In genomic region chr14:64706119-64706465, GRCh38 we compare ENCODE assay signal across 10 cellular contexts. TPM values are rescaled to one million over a fixed set of nuclear protein-coding genes. Genes with fewer than 3 reads are reported as not detected.
DNase-seq lines count a peak whose midpoint lies in the region; ATAC-seq and TF ChIP-seq lines count a peak whose summit lies in the region.
"Had no signal": no experiment of that assay in that cellular context is flagged by ENCODE, and none has a peak within 500 bp of the region (broad histone marks: within the 10 kb centered on the region; RNA-seq: fewer than 3 reads in every experiment).

No MANE protein-coding gene starts in this region.

- H4K5ac ChIP-seq in IMR-90 (ENCODE audit: low read depth, low read length) = no peak overlapping the region

- H3K36me3 Mint-ChIP-seq in natural killer cell treated with Interleukin-12 subunit alpha and Interleukin-12 subunit beta and Interleukin-15 and Interleukin-18, amount 100 ng/mL, for 72 hours = no peaks in the 10 kb centered on the region
- H3K36me3 Mint-ChIP-seq: memory B cell had no signal

- no peak overlapping the region for H2BK20ac ChIP-seq in IMR-90 (ENCODE audit: low read depth, low read length)

- CTCF ChIA-PET in IMR-90 (lab: Yijun Ruan, JAX) = no interaction called here

- dilution Hi-C loops in IMR-90 (cut with HindIII; ENCODE audit: low sequenced_read_pairs, unreplicated experiment) = no loop called here

- intact Hi-C loops in IMR-90 (cut with micrococcal nuclease) = loop anchor here (2.0 kb wide), 1 partner anchor 53 kb away; no protein-coding TSS in a partner anchor

- in situ Hi-C loops in IMR-90 (cut with MboI; ENCODE audit: low sequenced_read_pairs) = no loop called here

- no peak overlapping the region for H2BK15ac ChIP-seq in IMR-90 (ENCODE audit: low read depth, low read length)

- no peak overlapping the region for H3K18ac ChIP-seq in IMR-90 (ENCODE audit: low read depth, low read length)

- H3K27ac ChIP-seq in 22Rv1 (peak overlapping the region; percentile 83; the same call in 1 of the 2 replicates), IMR-90 (ENCODE audit: insufficient read depth, low read length) (no peak overlapping the region), ectodermal cell (ENCODE audit: insufficient read depth, low read depth, low read length, poor library complexity, severe bottlenecking) (peak overlapping the region; percentile 82)

- peaks cover 11% of the 10 kb centered on the region for H3K9me1 ChIP-seq in IMR-90 (ENCODE audit: insufficient read depth, low read length)

- H2AK5ac ChIP-seq in IMR-90 (ENCODE audit: low read depth, low read length) = no peak overlapping the region

- TF ChIP-seq RAD21 in IMR-90 (IDR thresholded peaks at IDR 0.05; ENCODE audit: low read length) = no peak

- H2AFZ ChIP-seq in IMR-90 (replicated peaks; ENCODE audit: low read length, poor library complexity) = no peak overlapping the region

- H3K56ac ChIP-seq in IMR-90 (ENCODE audit: extremely low read depth, insufficient read depth, low read length) = no peak overlapping the region

- TF ChIP-seq CTCF in 22Rv1 (IDR thresholded peaks at IDR 0.05) (no peak), IMR-90 (conservative IDR thresholded peaks at IDR 0.05; ENCODE audit: low read depth, low read length) (no peak)

- no peak for DNase-seq in IMR-90
- DNase-seq in natural killer cell treated with Interleukin-12 subunit alpha and Interleukin-12 subunit beta and Interleukin-15 and Interleukin-18, amount 100 ng/mL, for 72 hours (ENCODE audit: low spot score) = no peak
- no peak for DNase-seq in dermis blood vessel endothelial cell
- no peak for DNase-seq in SIG-M5 treated with dmso at 0.1 percent for 504 hours (lab: John Stamatoyannopoulos, UW; ENCODE audit: unreplicated experiment)
- no peak for DNase-seq in activated CD4-positive, alpha-beta T cell treated with anti-CD3 and anti-CD28 coated beads for 4 hours
- DNase-seq in NCI-H2196 treated with DMSO at 0.1 percent for 48 hours (lab: John Stamatoyannopoulos, UW; ENCODE audit: unreplicated experiment) = no peak
- DNase-seq: stimulated activated naive CD8-positive, alpha-beta T cell treated with anti-CD3 and anti-CD28 coated beads, Interleukin-15, amount 100 ng/mL, for 72 hours had no signal

- no peak overlapping the region; the same call in 1 of the 2 replicates for H3K4me2 ChIP-seq in IMR-90 (ENCODE audit: low read depth, low read length)

- TF ChIP-seq POLR2A in IMR-90 (IDR thresholded peaks at IDR 0.05; ENCODE audit: low read depth, low read length) = no peak

- no TSS peak for BruUV-seq in IMR-90 (replicated peaks; lab: Mats Ljungman, UMichigan)

- no peaks in the 10 kb centered on the region for H3K9me3 ChIP-seq in IMR-90 (ENCODE audit: control insufficient read depth, insufficient read depth, low read length)
- H3K9me3 ChIP-seq in ectodermal cell (ENCODE audit: control insufficient read depth, low read length) = no peaks in the 10 kb centered on the region

- H4K8ac ChIP-seq in IMR-90 (ENCODE audit: low read depth in 2 of 2, low read length in 2 of 2) = no peak overlapping the region

- ATAC-seq in IMR-90 (ENCODE audit: low read depth) = no peak
- no peak for ATAC-seq in natural killer cell treated with Interleukin-12 subunit alpha and Interleukin-12 subunit beta and Interleukin-15 and Interleukin-18, amount 100 ng/mL, for 72 hours
- ATAC-seq: stimulated activated naive CD8-positive, alpha-beta T cell treated with anti-CD3 and anti-CD28 coated beads, Interleukin-15, amount 100 ng/mL, for 72 hours had no signal

- H4K20me1 ChIP-seq in IMR-90 (ENCODE audit: insufficient read depth, low read length) = peaks cover 26% of the 10 kb centered on the region

- H3K14ac ChIP-seq in IMR-90 (replicated peaks; ENCODE audit: low read depth, low read length) = no peak overlapping the region

- peaks cover 8 to 45% of the 10 kb centered on the region in 2 experiments; a peak in 3 of 4 replicates for H3K79me1 ChIP-seq in IMR-90 (ENCODE audit: low read depth in 1 of 2, low read length in 2 of 2)

- no peaks in the 10 kb centered on the region for H3K27me3 Mint-ChIP-seq in natural killer cell treated with Interleukin-12 subunit alpha and Interleukin-12 subunit beta and Interleukin-15 and Interleukin-18, amount 100 ng/mL, for 72 hours

- H3K23ac ChIP-seq in IMR-90 (ENCODE audit: low read depth, low read length) = 0 out of 2 replicates have a peak overlapping the region, but pooled peaks have one; percentile 31

- POLR2A ChIA-PET in IMR-90 (lab: Charles Lee; ENCODE audit: unreplicated experiment) = no interaction called here

- no peak overlapping the region for H4K91ac ChIP-seq in IMR-90 (ENCODE audit: insufficient read depth, low read depth, low read length)

- H3K4me1 Mint-ChIP-seq in natural killer cell treated with Interleukin-12 subunit alpha and Interleukin-12 subunit beta and Interleukin-15 and Interleukin-18, amount 100 ng/mL, for 72 hours (ENCODE audit: low read depth in 2 of 2) = peaks cover 61 to 71% of the 10 kb centered on the region in 2 donors

- H2BK5ac ChIP-seq in IMR-90 (ENCODE audit: low read depth, low read length, poor library complexity, severe bottlenecking) = no peak overlapping the region

- peaks cover 13% of the 10 kb centered on the region; the same call in 1 of the 2 replicates for H3K4me1 ChIP-seq in IMR-90 (ENCODE audit: control insufficient read depth, insufficient read depth, low read length)
- peaks cover 65% of the 10 kb centered on the region for H3K4me1 ChIP-seq in ectodermal cell (ENCODE audit: control insufficient read depth, insufficient read depth, low read length)

- 33% methylated on average over 1 of the region's 3 CpGs; no CpG with 5 or more reads in 1 of the 2 experiments for WGBS in IMR-90 (ENCODE audit: extremely low coverage in 2 of 2, insufficient read length in 1 of 2), 2 experiments
- WGBS in ectodermal cell, 2 experiments = 6 to 8% methylated on average over 3 of the region's 3 CpGs

- no peak overlapping the region for H3K9ac ChIP-seq in IMR-90 (ENCODE audit: low read depth, low read length)

- no peak overlapping the region for H3K4ac ChIP-seq in IMR-90 (ENCODE audit: low read depth, low read length)

- H3K36me3 ChIP-seq in IMR-90 (ENCODE audit: control insufficient read depth, insufficient read depth, low read length) (no peaks in the 10 kb centered on the region), ectodermal cell (ENCODE audit: control insufficient read depth, insufficient read depth, low read length) (peaks cover 2% of the 10 kb centered on the region)

- H2BK120ac ChIP-seq in IMR-90 (ENCODE audit: low read depth, low read length) = no peak overlapping the region; the same call in 1 of the 2 replicates

- H3K4me3 Mint-ChIP-seq in natural killer cell treated with Interleukin-12 subunit alpha and Interleukin-12 subunit beta and Interleukin-15 and Interleukin-18, amount 100 ng/mL, for 72 hours = peak overlapping the region; percentile 93

- H3K9me3 Mint-ChIP-seq in natural killer cell treated with Interleukin-12 subunit alpha and Interleukin-12 subunit beta and Interleukin-15 and Interleukin-18, amount 100 ng/mL, for 72 hours = no peaks in the 10 kb centered on the region
- H3K9me3 Mint-ChIP-seq: memory B cell; stimulated activated naive CD8-positive, alpha-beta T cell treated with anti-CD3 and anti-CD28 coated beads, Interleukin-15, amount 100 ng/mL, for 72 hours had no signal

- H2AK9ac ChIP-seq in IMR-90 (replicated peaks; ENCODE audit: low read depth, low read length, poor library complexity) = no peak overlapping the region

- H3K27ac Mint-ChIP-seq in natural killer cell treated with Interleukin-12 subunit alpha and Interleukin-12 subunit beta and Interleukin-15 and Interleukin-18, amount 100 ng/mL, for 72 hours = peak overlapping the region; percentile 98 to 100
- H3K27ac Mint-ChIP-seq: memory B cell; stimulated activated naive CD8-positive, alpha-beta T cell treated with anti-CD3 and anti-CD28 coated beads, Interleukin-15, amount 100 ng/mL, for 72 hours had no signal

- H3K27me3 ChIP-seq in IMR-90 (ENCODE audit: control insufficient read depth, insufficient read depth, low read length) = peaks cover 25% of the 10 kb centered on the region
- peaks cover 18% of the 10 kb centered on the region for H3K27me3 ChIP-seq in ectodermal cell (ENCODE audit: control insufficient read depth, insufficient read depth, low read length, poor library complexity, severe bottlenecking)

- H3K4me3 ChIP-seq in IMR-90 (ENCODE audit: insufficient read depth, low read depth, low read length) (no peak overlapping the region), ectodermal cell (ENCODE audit: insufficient read depth, low read depth, low read length) (peak overlapping the region; percentile 97)

TF ChIP-seq in IMR-90, 13 proteins besides CTCF, POLR2A, EP300 and RAD21 (continues in another document):
- TF ChIP-seq BHLHE40 (IDR thresholded peaks at IDR 0.05; ENCODE audit: low read depth, low read length) (no peak), FOS (IDR thresholded peaks at IDR 0.05; ENCODE audit: low read depth, low read length) (no peak), USF2 (IDR thresholded peaks at IDR 0.05; ENCODE audit: low read depth, low read length) (no peak), RCOR1 (IDR thresholded peaks at IDR 0.05; ENCODE audit: insufficient replicate concordance, low read length) (no peak)

RNA-seq across cellular contexts. Expression of gene PLEKHG3, which starts 1.9 kb away (rescaled TPM):
- 4.4 and 8.2 TPM in 2 replicates for total RNA-seq in IMR-90 (2012; rRNA removed)
- polyA plus RNA-seq in IMR-90 (2012; rRNA removed) = 8.4 and 10.6 TPM in 2 replicates
- 3.5 and 6.2 TPM in 2 replicates for polyA plus RNA-seq in IMR-90 (2012; cell fraction: cytosol; rRNA removed)
- 28.4 and 37.6 TPM in 2 replicates for polyA plus RNA-seq in IMR-90 (2012; cell fraction: nucleus; rRNA removed; ENCODE audit: low replicate concordance)
- 81.4 TPM for polyA plus RNA-seq in ectodermal cell (2013, experiment 1 of 4)
- 114 TPM for polyA plus RNA-seq in ectodermal cell (2013, experiment 2 of 4)
- 64.1 TPM for polyA plus RNA-seq in ectodermal cell (2013, experiment 3 of 4)
- polyA plus RNA-seq in ectodermal cell (2013, experiment 4 of 4) = 62.5 TPM
- total RNA-seq in natural killer cell treated with Interleukin-12 subunit alpha and Interleukin-12 subunit beta and Interleukin-15 and Interleukin-18, amount 100 ng/mL, for 72 hours = 10 to 100 TPM; 17.1 to 30.3 TPM
- 9.2 and 9.4 TPM in 2 replicates for total RNA-seq in dermis blood vessel endothelial cell
